Comparison of ENCODE assay signal across 8 cellular contexts in genomic region chr3:99505646-99506269, GRCh38.
DNase-seq lines count a peak whose midpoint lies in the region; ATAC-seq, FAIRE-seq and TF ChIP-seq lines count a peak whose summit lies in the region.

No MANE protein-coding gene starts in this region.

- H3K36me3 Mint-ChIP-seq in activated T-cell treated with anti-CD3 and anti-CD28 coated beads, Interleukin-2, amount 50 U/mL, for 4 hours (ENCODE audit: insufficient read depth): no peaks in the 10 kb centered on the region

- H3K27me3 Mint-ChIP-seq in activated T-cell treated with anti-CD3 and anti-CD28 coated beads, Interleukin-2, amount 50 U/mL, for 4 hours (ENCODE audit: low read depth): no peaks in the 10 kb centered on the region

- no peak for DNase-seq in activated T-cell treated with anti-CD3 and anti-CD28 coated beads, Interleukin-2, amount 50 U/mL, for 4 hours
- DNase-seq in activated T-cell treated with anti-CD3 and anti-CD28 coated beads, Interleukin-2, amount 50 U/mL, for 1 hour: no peak
- DNase-seq in NOMO-1 (lab: John Stamatoyannopoulos, UW; ENCODE audit: unreplicated experiment in 2 of 2) (peak; percentile 93 to 95), foreskin fibroblast (peak; percentile 63 to 67), urothelium cell line (ENCODE audit: low spot score) (peak; percentile 57), HPDE6-E6E7 (ENCODE audit: extremely low spot score) (no peak), nucleus accumbens (lab: John Stamatoyannopoulos, UW) (no peak)

- no peak overlapping the region for H3K4me3 ChIP-seq in foreskin fibroblast (ENCODE audit: low read depth in 1 of 2, low read length in 2 of 2)

- no peaks in the 10 kb centered on the region for H3K4me1 Mint-ChIP-seq in activated T-cell treated with anti-CD3 and anti-CD28 coated beads, Interleukin-2, amount 50 U/mL, for 4 hours (ENCODE audit: low read depth)

- ATAC-seq in activated T-cell treated with anti-CD3 and anti-CD28 coated beads, Interleukin-2, amount 50 U/mL, for 4 hours: peak; percentile 71 to 78
- peak; percentile 100 for ATAC-seq in HG02642 (IDR thresholded peaks at IDR 0.05; ENCODE audit: poor library complexity, unreplicated experiment)

- H3K9me3 Mint-ChIP-seq in activated T-cell treated with anti-CD3 and anti-CD28 coated beads, Interleukin-2, amount 50 U/mL, for 4 hours: no peaks in the 10 kb centered on the region

- no peak for FAIRE-seq in urothelium cell line (lab: Jason Lieb, UNC)

- TF ChIP-seq CTCF in foreskin fibroblast (IDR thresholded peaks at IDR 0.05; ENCODE audit: low read depth, low read length): no peak

- H3K4me3 Mint-ChIP-seq in activated T-cell treated with anti-CD3 and anti-CD28 coated beads, Interleukin-2, amount 50 U/mL, for 4 hours: no peak overlapping the region

Comparison
In these comparisons a context has a peak if more than half of its experiments do, and no peak if none do; other contexts are left out.
1. DNase-seq: peak in NOMO-1 (2 of 2), foreskin fibroblast (2 of 2) and urothelium cell line (single experiment); none in activated T-cell treated with anti-CD3 and anti-CD28 coated beads, Interleukin-2, amount 50 U/mL, for 4 hours (single experiment), activated T-cell treated with anti-CD3 and anti-CD28 coated beads, Interleukin-2, amount 50 U/mL, for 1 hour (single experiment), HPDE6-E6E7 (single experiment) and nucleus accumbens (0 of 56).